ENCODE assay signal across 1 cellular context in genomic region chr3:98713984-98714383, GRCh38.
TF ChIP-seq lines count a peak whose summit lies in the region.

No MANE protein-coding gene starts in this region.

TF ChIP-seq in GM23338, 12 proteins besides CTCF, POLR2A, EP300 and RAD21 (continued from another document):
- TF ChIP-seq ZNF462 (CRISPR knock-in tag; IDR thresholded peaks at IDR 0.05) = no peak
- no peak for TF ChIP-seq CREB1 (CRISPR knock-in tag; IDR thresholded peaks at IDR 0.05; ENCODE audit: low read depth)
- TF ChIP-seq, protein P1, sequence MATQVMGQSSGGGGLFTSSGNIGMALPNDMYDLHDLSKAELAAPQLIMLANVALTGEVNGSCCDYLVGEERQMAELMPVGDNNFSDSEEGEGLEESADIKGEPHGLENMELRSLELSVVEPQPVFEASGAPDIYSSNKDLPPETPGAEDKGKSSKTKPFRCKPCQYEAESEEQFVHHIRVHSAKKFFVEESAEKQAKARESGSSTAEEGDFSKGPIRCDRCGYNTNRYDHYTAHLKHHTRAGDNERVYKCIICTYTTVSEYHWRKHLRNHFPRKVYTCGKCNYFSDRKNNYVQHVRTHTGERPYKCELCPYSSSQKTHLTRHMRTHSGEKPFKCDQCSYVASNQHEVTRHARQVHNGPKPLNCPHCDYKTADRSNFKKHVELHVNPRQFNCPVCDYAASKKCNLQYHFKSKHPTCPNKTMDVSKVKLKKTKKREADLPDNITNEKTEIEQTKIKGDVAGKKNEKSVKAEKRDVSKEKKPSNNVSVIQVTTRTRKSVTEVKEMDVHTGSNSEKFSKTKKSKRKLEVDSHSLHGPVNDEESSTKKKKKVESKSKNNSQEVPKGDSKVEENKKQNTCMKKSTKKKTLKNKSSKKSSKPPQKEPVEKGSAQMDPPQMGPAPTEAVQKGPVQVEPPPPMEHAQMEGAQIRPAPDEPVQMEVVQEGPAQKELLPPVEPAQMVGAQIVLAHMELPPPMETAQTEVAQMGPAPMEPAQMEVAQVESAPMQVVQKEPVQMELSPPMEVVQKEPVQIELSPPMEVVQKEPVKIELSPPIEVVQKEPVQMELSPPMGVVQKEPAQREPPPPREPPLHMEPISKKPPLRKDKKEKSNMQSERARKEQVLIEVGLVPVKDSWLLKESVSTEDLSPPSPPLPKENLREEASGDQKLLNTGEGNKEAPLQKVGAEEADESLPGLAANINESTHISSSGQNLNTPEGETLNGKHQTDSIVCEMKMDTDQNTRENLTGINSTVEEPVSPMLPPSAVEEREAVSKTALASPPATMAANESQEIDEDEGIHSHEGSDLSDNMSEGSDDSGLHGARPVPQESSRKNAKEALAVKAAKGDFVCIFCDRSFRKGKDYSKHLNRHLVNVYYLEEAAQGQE (IDR thresholded peaks at IDR 0.05; ENCODE audit: unreplicated experiment) = no peak
